13 cellular contexts compared by ENCODE assay signal in genomic region chr22:46776876-46777608, GRCh38. TPM values are rescaled to one million over a fixed set of nuclear protein-coding genes. Genes with fewer than 3 reads are reported as not detected.
A peak's percentile ranks its signal among the peaks of the same experiment; 100 is the strongest.
DNase-seq lines count a peak whose midpoint lies in the region; ATAC-seq, FAIRE-seq and TF ChIP-seq lines count a peak whose summit lies in the region.
"Had no signal": no experiment of that assay in that cellular context is flagged by ENCODE, and none has a peak within 500 bp of the region (broad histone marks: within the 10 kb centered on the region; RNA-seq: fewer than 3 reads in every experiment).

No MANE protein-coding gene starts in this region.

- H3K36me3 ChIP-seq in H1 (ENCODE audit: control insufficient read depth in 2 of 4, insufficient read depth in 4 of 4, low read length in 3 of 4) (no peaks in the 10 kb centered on the region), thyroid gland (no peaks in the 10 kb centered on the region)
- H3K36me3 ChIP-seq: gastrocnemius medialis had no signal

- peaks cover 0 to 64% of the 10 kb centered on the region in 2 experiments; a peak in 2 of 4 replicates for H3K79me2 ChIP-seq in H1 (ENCODE audit: control insufficient read depth in 1 of 2, insufficient read depth in 2 of 2, low read length in 2 of 2)

- no peak overlapping the region for H2BK20ac ChIP-seq in H1 (ENCODE audit: low read length)

- peaks cover 3 to 10% of the 10 kb centered on the region in 2 experiments for H4K20me1 ChIP-seq in H1 (replicated peaks in 1 of 2; ENCODE audit: control insufficient read depth in 1 of 2, insufficient read depth in 2 of 2, low read length in 2 of 2)

- H2BK120ac ChIP-seq in H1 (replicated peaks; ENCODE audit: low read depth, low read length), result no peak overlapping the region

- TF ChIP-seq CTCF in RWPE1 (conservative IDR thresholded peaks at IDR 0.05; ENCODE audit: low read depth) (no peak), H1 (IDR thresholded peaks at IDR 0.05; ENCODE audit: control extremely low read depth in 1 of 3, insufficient read depth in 1 of 3, low read depth in 1 of 3, low read length in 3 of 3) (no peak), thyroid gland (IDR thresholded peaks at IDR 0.05) (no peak)

- no peak overlapping the region for H3K4ac ChIP-seq in H1 (replicated peaks; ENCODE audit: insufficient read length, low read depth, low read length)

- no peak overlapping the region for H4K91ac ChIP-seq in H1 (replicated peaks; ENCODE audit: insufficient read length, low read length)

- peak overlapping the region; percentile 70 for H3K4me3 Mint-ChIP-seq in activated naive CD4-positive, alpha-beta T cell treated with anti-CD3 and anti-CD28 coated beads, Interleukin-2, amount 50 U/mL, for 24 hours
- H3K4me3 Mint-ChIP-seq in stimulated activated memory B cell treated with anti-CD40 and anti-IgM and Interleukin-4, amounts not matched to agents 10 μg/mL and 1 μg/mL and 100 μg/mL, for 72 hours, result peak overlapping the region; percentile 68

- H3K4me1 ChIP-seq in H1 (replicated peaks in 1 of 4; ENCODE audit: control insufficient read depth in 3 of 4, insufficient read depth in 4 of 4, low read length in 3 of 4) (peaks cover 0 to 13% (median 7%) of the 10 kb centered on the region in 4 experiments; a peak in 6 of 7 replicates), thyroid gland (peaks cover 14 to 62% of the 10 kb centered on the region in 2 donors)

- H3K27ac Mint-ChIP-seq in activated naive CD4-positive, alpha-beta T cell treated with anti-CD3 and anti-CD28 coated beads, Interleukin-2, amount 50 U/mL, for 24 hours, result peak overlapping the region; percentile 95
- H3K27ac Mint-ChIP-seq in stimulated activated memory B cell treated with anti-CD40 and anti-IgM and Interleukin-4, amounts not matched to agents 10 μg/mL and 1 μg/mL and 100 μg/mL, for 72 hours, result peak overlapping the region; percentile 86

- no peak for FAIRE-seq in H1 (lab: Jason Lieb, UNC)

- H4K5ac ChIP-seq in H1 (ENCODE audit: insufficient read length, low read depth, low read length), result no peak overlapping the region

- peaks cover 80% of the 10 kb centered on the region for H3K4me1 Mint-ChIP-seq in activated naive CD4-positive, alpha-beta T cell treated with anti-CD3 and anti-CD28 coated beads, Interleukin-2, amount 50 U/mL, for 24 hours
- peaks cover 81% of the 10 kb centered on the region for H3K4me1 Mint-ChIP-seq in stimulated activated memory B cell treated with anti-CD40 and anti-IgM and Interleukin-4, amounts not matched to agents 10 μg/mL and 1 μg/mL and 100 μg/mL, for 72 hours

- no peak for TF ChIP-seq RAD21 in H1 (IDR thresholded peaks at IDR 0.05 in 1 of 2, conservative IDR thresholded peaks at IDR 0.05 in 1 of 2; ENCODE audit: low read depth in 2 of 2, low read length in 2 of 2)

- H3K9me3 Mint-ChIP-seq in activated naive CD4-positive, alpha-beta T cell treated with anti-CD3 and anti-CD28 coated beads, Interleukin-2, amount 50 U/mL, for 24 hours, result no peaks in the 10 kb centered on the region
- no peaks in the 10 kb centered on the region for H3K9me3 Mint-ChIP-seq in stimulated activated memory B cell treated with anti-CD40 and anti-IgM and Interleukin-4, amounts not matched to agents 10 μg/mL and 1 μg/mL and 100 μg/mL, for 72 hours

- no peaks in the 10 kb centered on the region; a peak in 1 of 7 replicates for H3K27me3 ChIP-seq in H1 (replicated peaks in 1 of 4; ENCODE audit: control insufficient read depth in 3 of 4, extremely low read depth in 1 of 4, insufficient read depth in 3 of 4, low read length in 3 of 4)
- H3K27me3 ChIP-seq in thyroid gland, result no peaks in the 10 kb centered on the region
- H3K27me3 ChIP-seq: dorsolateral prefrontal cortex, gastrocnemius medialis had no signal

- no peak overlapping the region for H3K23ac ChIP-seq in H1 (ENCODE audit: insufficient read length)

- intact Hi-C loops in thyroid gland (cut with DNase I), result no loop called here

- ATAC-seq in stimulated activated memory B cell treated with anti-CD40 and anti-IgM and Interleukin-4, amounts not matched to agents 10 μg/mL and 1 μg/mL and 100 μg/mL, for 72 hours, result no peak
- ATAC-seq: gastrocnemius medialis had no signal

- no peak for TF ChIP-seq EP300 in H1 (IDR thresholded peaks at IDR 0.05; ENCODE audit: borderline replicate concordance in 1 of 2, low read depth in 2 of 2, low read length in 2 of 2)

- no peaks in the 10 kb centered on the region for H3K9me3 ChIP-seq in H1 (ENCODE audit: insufficient read depth in 2 of 2, low read depth in 1 of 2, low read length in 1 of 2)
- H3K9me3 ChIP-seq in thyroid gland, result no peaks in the 10 kb centered on the region
- H3K9me3 ChIP-seq: gastrocnemius medialis had no signal

- H2BK12ac ChIP-seq in H1 (ENCODE audit: low read depth, low read length), result no peak overlapping the region

- TF ChIP-seq POLR2A in H1 (IDR thresholded peaks at IDR 0.05; ENCODE audit: control extremely low read depth in 1 of 2, low read depth in 2 of 2, low read length in 2 of 2) (no peak), thyroid gland (IDR thresholded peaks at IDR 0.05) (no peak)

- peak overlapping the region; percentile 25 for H3K27ac ChIP-seq in RWPE1
- H3K27ac ChIP-seq in H1 (ENCODE audit: low read depth, low read length), result no peak overlapping the region
- H3K27ac ChIP-seq in thyroid gland, result no peak overlapping the region
- H3K27ac ChIP-seq: gastrocnemius medialis had no signal

- H3K36me3 Mint-ChIP-seq in activated naive CD4-positive, alpha-beta T cell treated with anti-CD3 and anti-CD28 coated beads, Interleukin-2, amount 50 U/mL, for 24 hours, result no peaks in the 10 kb centered on the region
- peaks cover 20% of the 10 kb centered on the region for H3K36me3 Mint-ChIP-seq in stimulated activated memory B cell treated with anti-CD40 and anti-IgM and Interleukin-4, amounts not matched to agents 10 μg/mL and 1 μg/mL and 100 μg/mL, for 72 hours

- POLR2A ChIA-PET in RWPE1 (lab: Yijun Ruan, JAX; ENCODE audit: low non-redundant PET) (no interaction called here), H1 (lab: Charles Lee; ENCODE audit: partially characterized antibody) (interaction anchor here (1.5 kb wide), 1 partner anchor 14 kb away, joined by 5 read pairs; the partner anchor contains the start of gene TBC1D22A)

- H2AK5ac ChIP-seq in H1 (ENCODE audit: low read depth, low read length), result no peak overlapping the region

- H3K14ac ChIP-seq in H1 (ENCODE audit: insufficient read length), result no peak overlapping the region

- no peak overlapping the region for H2AFZ ChIP-seq in H1 (ENCODE audit: low read length)

- 93% methylated on average over 18 of the region's 18 CpGs; no CpG with 5 or more reads in 1 of the 2 experiments for WGBS in H1 (ENCODE audit: extremely low coverage in 1 of 2, insufficient coverage in 1 of 2, insufficient read length in 1 of 2, insufficient replicate concordance in 2 of 2, low coverage in 1 of 2, low lambda C conversion rate in 2 of 2, missing lambda C conversion rate in 1 of 2), 2 experiments
- 62% methylated on average over 18 of the region's 18 CpGs for WGBS in thyroid gland, 2 donors

- H3K23me2 ChIP-seq in H1 (ENCODE audit: low read depth, low read length), result no peaks in the 10 kb centered on the region

- H3K27me3 Mint-ChIP-seq in activated naive CD4-positive, alpha-beta T cell treated with anti-CD3 and anti-CD28 coated beads, Interleukin-2, amount 50 U/mL, for 24 hours, result no peaks in the 10 kb centered on the region
- H3K27me3 Mint-ChIP-seq in stimulated activated memory B cell treated with anti-CD40 and anti-IgM and Interleukin-4, amounts not matched to agents 10 μg/mL and 1 μg/mL and 100 μg/mL, for 72 hours, result no peaks in the 10 kb centered on the region

- H3K18ac ChIP-seq in H1 (ENCODE audit: extremely low read depth, low read length), result no peak overlapping the region

- no peak overlapping the region; a peak in 1 of 7 replicates for H3K9ac ChIP-seq in H1 (replicated peaks in 1 of 4; ENCODE audit: extremely low read depth in 1 of 4, low read depth in 3 of 4, low read length in 3 of 4)

- peaks cover 18% of the 10 kb centered on the region for H3K79me1 ChIP-seq in H1 (ENCODE audit: low read depth, low read length)

- DNase-seq in activated naive CD4-positive, alpha-beta T cell (lab: John Stamatoyannopoulos, UW), result no peak
- DNase-seq in RWPE1 (ENCODE audit: low spot score) (no peak), H1 (ENCODE audit: low read depth in 1 of 2, low spot score in 2 of 2) (no peak), NCI-H146 (lab: John Stamatoyannopoulos, UW) (no peak), thyroid gland (no peak)
- DNase-seq in stimulated activated CD4-positive, alpha-beta T cell treated with anti-CD3 and anti-CD28 coated beads, Interleukin-4, amount 100 ng/mL, for 1 hour, result no peak
- DNase-seq: activated CD4-positive, CD25-positive, alpha-beta regulatory T cell; MM.1S; NCI-H446 treated with DMSO at 0.1 percent for 48 hours had no signal

- no peak overlapping the region for H3K56ac ChIP-seq in H1 (replicated peaks; ENCODE audit: insufficient read length, low read depth, low read length)

- no peak overlapping the region for H2BK15ac ChIP-seq in H1 (ENCODE audit: low read length)

- H3K4me2 ChIP-seq in H1 (ENCODE audit: insufficient read depth in 1 of 2, low read depth in 2 of 2, low read length in 2 of 2), result no peak overlapping the region

- H3K4me3 ChIP-seq in H1 (ENCODE audit: extremely low read depth in 1 of 4, insufficient read depth in 2 of 4, low read depth in 3 of 4, low read length in 4 of 4) (no peak overlapping the region), thyroid gland (replicated peaks in 1 of 3) (no peak overlapping the region)
- H3K4me3 ChIP-seq: dorsolateral prefrontal cortex, gastrocnemius medialis had no signal

- CTCF ChIA-PET in RWPE1 (lab: Yijun Ruan, JAX), result no interaction called here
- CTCF ChIA-PET in H1 (lab: Charles Lee; ENCODE audit: partially characterized antibody), result no interaction called here

- H2BK5ac ChIP-seq in H1 (ENCODE audit: low read depth, low read length), result no peak overlapping the region; the same call in 1 of the 2 replicates

- peak overlapping the region; percentile 45 for H4K8ac ChIP-seq in H1 (ENCODE audit: extremely low read depth, insufficient read depth, low read length)

RNA-seq across cellular contexts. Expression of gene TBC1D22A, which starts 14.6 kb away (rescaled TPM):
- 18.4 and 19.0 TPM in 2 replicates for total RNA-seq in H1 (2021; fragmentation: NEBNext Ultra II Directional; extraction: Animal tissue kit (Norgen Biotek cat#: 25700))
- 11.9 and 14.0 TPM in 2 replicates for polyA plus RNA-seq in H1 (2011; rRNA removed)
- 11.3 TPM for polyA plus RNA-seq in H1 (2011; cell fraction: cytosol; rRNA removed)
- 11.6 TPM for polyA plus RNA-seq in H1 (2011; cell fraction: nucleus; rRNA removed)
- polyA plus RNA-seq in H1 (2012, experiment 1 of 2), result 11.4 to 14.8 TPM (median 13.5 TPM) in 4 replicates
- 14.1 TPM for polyA plus RNA-seq in H1 (2012, experiment 2 of 2)
- polyA plus RNA-seq in H1 (2013, experiment 1 of 2), result 9.6 TPM
- polyA plus RNA-seq in H1 (2013, experiment 2 of 2), result 9.5 TPM
- polyA minus RNA-seq in H1 (2011; rRNA and poly(A)+ RNA removed), result 10.9 and 12.5 TPM in 2 replicates
- 11.4 TPM for polyA minus RNA-seq in H1 (2011; cell fraction: cytosol; rRNA and poly(A)+ RNA removed)
- 19.0 TPM for polyA minus RNA-seq in H1 (2011; cell fraction: nucleus; rRNA and poly(A)+ RNA removed)
- 10 to 100 TPM; 26.7 to 34.6 (median 33.2) TPM for total RNA-seq in thyroid gland

RNA-seq across cellular contexts. Expression of gene CERK, which starts 39.0 kb away (rescaled TPM):
- total RNA-seq in H1 (2021; fragmentation: NEBNext Ultra II Directional; extraction: Animal tissue kit (Norgen Biotek cat#: 25700)), result 59.0 TPM in 2 replicates
- polyA plus RNA-seq in H1 (2011; rRNA removed), result 26.6 and 31.5 TPM in 2 replicates
- 37.5 TPM for polyA plus RNA-seq in H1 (2011; cell fraction: cytosol; rRNA removed)
- polyA plus RNA-seq in H1 (2011; cell fraction: nucleus; rRNA removed), result 33.7 TPM
- 36.8 to 41.7 TPM (median 38.9 TPM) in 4 replicates for polyA plus RNA-seq in H1 (2012, experiment 1 of 2)
- polyA plus RNA-seq in H1 (2012, experiment 2 of 2), result 32.8 TPM
- polyA plus RNA-seq in H1 (2013, experiment 1 of 2), result 27.6 TPM
- polyA plus RNA-seq in H1 (2013, experiment 2 of 2), result 28.7 TPM
- polyA minus RNA-seq in H1 (2011; rRNA and poly(A)+ RNA removed), result 55.9 and 58.7 TPM in 2 replicates
- polyA minus RNA-seq in H1 (2011; cell fraction: cytosol; rRNA and poly(A)+ RNA removed), result 36.6 TPM
- 26.0 TPM for polyA minus RNA-seq in H1 (2011; cell fraction: nucleus; rRNA and poly(A)+ RNA removed)
- 10 to 100 TPM; 74.6 to 84.7 (median 81.5) TPM for total RNA-seq in thyroid gland
